Comparison of ENCODE assay signal across 8 cellular contexts in the genomic region with DNA sequence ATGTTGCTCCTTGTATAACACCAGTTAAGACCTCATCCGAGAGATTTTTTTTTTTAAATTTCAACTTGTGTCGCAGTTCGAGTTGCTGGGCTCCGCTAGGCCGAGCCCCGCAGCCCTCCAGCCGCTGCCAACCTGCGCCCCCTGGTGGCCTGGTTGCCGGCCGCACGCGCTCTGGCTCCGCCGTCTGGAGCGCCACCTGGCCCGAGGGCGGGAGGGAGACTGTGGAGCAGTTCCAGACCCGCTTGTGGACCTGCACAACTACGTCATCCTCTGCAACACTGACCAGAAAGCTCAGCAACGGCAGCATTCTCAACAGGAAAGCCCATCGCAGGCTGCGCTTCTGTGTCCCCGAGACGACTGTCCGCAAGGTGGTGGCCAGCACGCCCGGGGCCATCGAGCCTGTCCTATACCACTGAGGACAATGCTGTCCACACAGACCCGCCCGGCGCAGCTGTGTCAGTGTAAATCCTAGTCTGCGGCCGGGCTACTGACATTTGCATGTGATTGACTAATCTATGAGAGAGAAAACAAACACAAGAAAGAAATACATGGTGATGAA.
DNase-seq lines count a peak whose midpoint lies in the region; ATAC-seq lines count a peak whose summit lies in the region.

No MANE protein-coding gene starts in this region.

- no peaks in the 10 kb centered on the region for H3K36me3 Mint-ChIP-seq in memory B cell

- H3K4me3 ChIP-seq in BLaER1 treated with 17β-estradiol and CSF1 and Interleukin-3, amounts not matched to agents 10 nM and 100 nM = peak overlapping the region in 6 of 10 experiments; percentile 11 to 58 (median 43); a peak in 11 of 20 replicates

- H3K4me2 ChIP-seq in BLaER1 treated with 17β-estradiol and CSF1 and Interleukin-3, amounts not matched to agents 10 nM and 100 nM = peak overlapping the region; percentile 21 to 83 (median 63); a peak in 21 of 22 replicates

- no peak overlapping the region for H3K27ac ChIP-seq in BLaER1 treated with 17β-estradiol and CSF1 and Interleukin-3, amounts not matched to agents 10 nM and 100 nM

- H3K4me3 Mint-ChIP-seq in memory B cell = peak overlapping the region; percentile 68

- peaks cover 17% of the 10 kb centered on the region for H3K27me3 Mint-ChIP-seq in memory B cell

- peak overlapping the region; percentile 18 for H3K27ac Mint-ChIP-seq in memory B cell

- H3K9me3 ChIP-seq in BLaER1 treated with 17β-estradiol and CSF1 and Interleukin-3, amounts not matched to agents 10 nM and 100 nM (replicated peaks in 1 of 11) = no peaks in the 10 kb centered on the region

- H3K4me1 Mint-ChIP-seq in memory B cell = peaks cover 7% of the 10 kb centered on the region

- no peaks in the 10 kb centered on the region for H4K20me1 ChIP-seq in BLaER1 treated with 17β-estradiol and CSF1 and Interleukin-3, amounts not matched to agents 10 nM and 100 nM

- ATAC-seq in GM19351 (IDR thresholded peaks at IDR 0.05; ENCODE audit: unreplicated experiment) (peak; percentile 97), HG03460 (IDR thresholded peaks at IDR 0.05; ENCODE audit: unreplicated experiment) (peak; percentile 100), memory B cell (ENCODE audit: low read depth) (peak; percentile 100)

- peaks cover 0 to 8% (median 0%) of the 10 kb centered on the region in 10 experiments; a peak in 1 of 20 replicates for H3K4me1 ChIP-seq in BLaER1 treated with 17β-estradiol and CSF1 and Interleukin-3, amounts not matched to agents 10 nM and 100 nM

- no peaks in the 10 kb centered on the region for H3K9me3 Mint-ChIP-seq in memory B cell

- DNase-seq in NCI-H82 treated with DMSO at 0.1 percent for 48 hours (lab: John Stamatoyannopoulos, UW; ENCODE audit: unreplicated experiment) = peak; percentile 48
- peak; percentile 65 to 74 for DNase-seq in activated CD8-positive, alpha-beta memory T cell treated with anti-CD3 and anti-CD28 coated beads for 4 hours (ENCODE audit: low read depth in 2 of 2)
- DNase-seq in effector CD8-positive, alpha-beta T cell (lab: John Stamatoyannopoulos, UW) = peak; percentile 73
- DNase-seq in memory B cell (ENCODE audit: low spot score in 2 of 2) = peak; percentile 91 to 97
- peak; percentile 66 for DNase-seq in stimulated activated CD8-positive, alpha-beta memory T cell treated with anti-CD3 and anti-CD28 coated beads, Interleukin-12 subunit alpha, Interleukin-12 subunit beta, amount 100 ng/mL, for 24 hours (ENCODE audit: extremely low read depth)

- H3K9ac ChIP-seq in BLaER1 treated with 17β-estradiol and CSF1 and Interleukin-3, amounts not matched to agents 10 nM and 100 nM = no peak overlapping the region

- no peaks in the 10 kb centered on the region for H3K27me3 ChIP-seq in BLaER1 treated with 17β-estradiol and CSF1 and Interleukin-3, amounts not matched to agents 10 nM and 100 nM

- no peaks in the 10 kb centered on the region for H3K36me3 ChIP-seq in BLaER1 treated with 17β-estradiol and CSF1 and Interleukin-3, amounts not matched to agents 10 nM and 100 nM
